In the genomic region with DNA sequence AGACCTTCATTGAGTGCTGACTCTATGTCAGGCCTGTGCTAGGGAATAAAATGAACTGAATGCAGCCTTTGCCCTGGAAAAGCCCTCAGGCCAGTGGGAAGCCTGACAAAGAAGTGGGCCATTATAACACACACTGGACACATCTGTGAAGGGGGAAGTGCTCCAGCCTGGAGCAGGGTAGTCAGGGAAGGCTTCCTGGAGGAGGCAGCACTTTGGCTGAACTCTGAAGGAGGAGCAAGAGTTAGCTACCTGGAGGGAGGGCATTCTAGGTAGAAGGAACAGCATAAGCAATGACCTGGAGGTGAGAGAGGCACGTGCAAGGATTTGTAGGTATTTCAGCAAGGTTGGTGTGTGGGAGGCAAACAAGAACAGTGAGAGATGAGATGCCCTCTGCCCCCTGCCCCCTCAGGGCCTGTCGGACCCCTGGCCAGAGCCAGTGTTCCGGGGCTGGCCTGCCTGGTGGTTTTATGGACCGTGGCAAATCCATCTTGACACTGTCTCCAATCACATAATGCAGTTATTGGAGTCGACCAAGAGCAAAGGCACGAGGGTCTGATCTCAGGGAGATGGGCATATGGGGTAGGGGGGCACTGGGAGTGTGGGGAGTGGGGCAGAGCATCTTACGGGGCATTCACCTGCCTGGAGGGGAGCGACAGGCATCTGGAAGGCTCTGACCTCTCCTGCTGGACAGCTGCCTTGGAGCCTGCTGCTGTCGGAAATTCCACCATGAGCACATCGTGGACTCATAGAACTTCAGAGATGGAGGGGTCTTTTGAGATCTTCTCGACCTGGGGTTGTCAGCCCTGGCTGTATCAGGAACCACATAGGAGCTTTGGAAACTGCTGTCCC, we compare ENCODE assay signal across 15 cellular contexts. TPM values are rescaled to one million over a fixed set of nuclear protein-coding genes. Genes with fewer than 3 reads are reported as not detected.
DNase-seq lines count a peak whose midpoint lies in the region; ATAC-seq and TF ChIP-seq lines count a peak whose summit lies in the region.
"Had no signal": no experiment of that assay in that cellular context is flagged by ENCODE, and none has a peak within 500 bp of the region (broad histone marks: within the 10 kb centered on the region; RNA-seq: fewer than 3 reads in every experiment).

No MANE protein-coding gene starts in this region.

- POLR2A ChIA-PET in A673 (lab: Charles Lee; ENCODE audit: low non-redundant PET) = no interaction called here

- BruUV-seq in A673 (replicated peaks; lab: Mats Ljungman, UMichigan) = no TSS peak

- H3K9me3 ChIP-seq in RWPE2 (ENCODE audit: severe bottlenecking) (no peaks in the 10 kb centered on the region), A673 (ENCODE audit: low read depth, low read length, poor library complexity, severe bottlenecking) (no peaks in the 10 kb centered on the region)

- CTCF ChIA-PET in A673 (lab: Charles Lee) = no interaction called here

- H3K4me1 Mint-ChIP-seq in activated naive CD4-positive, alpha-beta T cell treated with anti-CD3 and anti-CD28 coated beads, Interleukin-2, amount 50 U/mL, for 24 hours = peaks cover 4% of the 10 kb centered on the region
- H3K4me1 Mint-ChIP-seq: stimulated activated effector memory CD8-positive, alpha-beta T cell treated with anti-CD3 and anti-CD28 coated beads, Interleukin-12 subunit alpha, Interleukin-12 subunit beta, amount 100 ng/mL, for 72 hours had no signal

- no peak overlapping the region for H3K27ac ChIP-seq in RWPE2 (ENCODE audit: poor library complexity, severe bottlenecking)
- no peak overlapping the region for H3K27ac ChIP-seq in A673 (ENCODE audit: low read depth, low read length, poor library complexity, severe bottlenecking)
- H3K27ac ChIP-seq: coronary artery had no signal

- H3K4me3 Mint-ChIP-seq in activated naive CD4-positive, alpha-beta T cell treated with anti-CD3 and anti-CD28 coated beads, Interleukin-2, amount 50 U/mL, for 24 hours = no peak overlapping the region
- H3K4me3 Mint-ChIP-seq: stimulated activated effector memory CD8-positive, alpha-beta T cell treated with anti-CD3 and anti-CD28 coated beads, Interleukin-12 subunit alpha, Interleukin-12 subunit beta, amount 100 ng/mL, for 72 hours had no signal

- H3K36me3 Mint-ChIP-seq in activated naive CD4-positive, alpha-beta T cell treated with anti-CD3 and anti-CD28 coated beads, Interleukin-2, amount 50 U/mL, for 24 hours = no peaks in the 10 kb centered on the region
- H3K36me3 Mint-ChIP-seq in activated naive CD4-positive, alpha-beta T cell treated with anti-CD3 and anti-CD28 coated beads, Interleukin-2, amount 50 U/mL, for 72 hours = no peaks in the 10 kb centered on the region
- H3K36me3 Mint-ChIP-seq: stimulated activated effector memory CD8-positive, alpha-beta T cell treated with anti-CD3 and anti-CD28 coated beads, Interleukin-12 subunit alpha, Interleukin-12 subunit beta, amount 100 ng/mL, for 72 hours had no signal

- H3K36me3 ChIP-seq in RWPE2 (ENCODE audit: low read depth) (no peaks in the 10 kb centered on the region), A673 (ENCODE audit: insufficient read depth, low read length, poor library complexity, severe bottlenecking) (no peaks in the 10 kb centered on the region)

- no peaks in the 10 kb centered on the region for H3K4me1 ChIP-seq in RWPE2 (ENCODE audit: insufficient read depth, poor library complexity, severe bottlenecking)
- H3K4me1 ChIP-seq in A673 (ENCODE audit: insufficient read depth, low read length, poor library complexity, severe bottlenecking) = peaks cover 9% of the 10 kb centered on the region

- H3K27ac Mint-ChIP-seq in activated naive CD4-positive, alpha-beta T cell treated with anti-CD3 and anti-CD28 coated beads, Interleukin-2, amount 50 U/mL, for 24 hours = peak overlapping the region; percentile 10
- peak overlapping the region in 1 of 2 donors; percentile 36 for H3K27ac Mint-ChIP-seq in activated naive CD4-positive, alpha-beta T cell treated with anti-CD3 and anti-CD28 coated beads, Interleukin-2, amount 50 U/mL, for 72 hours
- H3K27ac Mint-ChIP-seq: H9; stimulated activated effector memory CD8-positive, alpha-beta T cell treated with anti-CD3 and anti-CD28 coated beads, Interleukin-12 subunit alpha, Interleukin-12 subunit beta, amount 100 ng/mL, for 72 hours had no signal

- TF ChIP-seq CTCF in RWPE2 (IDR thresholded peaks at IDR 0.05; ENCODE audit: poor library complexity, severe bottlenecking) = no peak
- no peak for TF ChIP-seq CTCF in A673 (conservative IDR thresholded peaks at IDR 0.05; ENCODE audit: low read depth, low read length)

- intact Hi-C loops in A673 (cut with micrococcal nuclease; ENCODE audit: unreplicated experiment) = no loop called here

- no peak for ATAC-seq in activated naive CD4-positive, alpha-beta T cell treated with anti-CD3 and anti-CD28 coated beads, Interleukin-2, amount 50 U/mL, for 72 hours
- ATAC-seq in RWPE2 (ENCODE audit: low read depth) = peak; percentile 15; the same call in 2 of the 3 replicates
- ATAC-seq: stimulated activated effector memory CD8-positive, alpha-beta T cell treated with anti-CD3 and anti-CD28 coated beads, Interleukin-12 subunit alpha, Interleukin-12 subunit beta, amount 100 ng/mL, for 72 hours had no signal

- H3K27me3 ChIP-seq in RWPE2 (ENCODE audit: insufficient read depth, poor library complexity, severe bottlenecking) = peaks cover 10% of the 10 kb centered on the region
- H3K27me3 ChIP-seq in A673 (replicated peaks; ENCODE audit: insufficient read depth, low read depth, low read length, poor library complexity) = peaks cover 4% of the 10 kb centered on the region

- DNase-seq in activated naive CD4-positive, alpha-beta T cell treated with anti-CD3 and anti-CD28 coated beads, Interleukin-2, amount 50 U/mL, for 72 hours (ENCODE audit: low spot score in 2 of 2) = no peak
- no peak for DNase-seq in RWPE2 (ENCODE audit: low spot score)
- peak; percentile 97 for DNase-seq in foreskin melanocyte
- DNase-seq in stromal cell of bone marrow (ENCODE audit: low read depth) = peak; percentile 67
- no peak for DNase-seq in effector CD8-positive, alpha-beta T cell (lab: John Stamatoyannopoulos, UW)
- no peak for DNase-seq in A673 (ENCODE audit: low spot score)
- no peak for DNase-seq in activated CD4-positive, alpha-beta T cell treated with anti-CD3 and anti-CD28 coated beads, Interleukin-2, amount 50 U/mL, for 1 hour
- DNase-seq: activated CD4-positive, alpha-beta T cell treated with anti-CD3 and anti-CD28 coated beads, Interleukin-2, amount 50 U/mL, for 48 hours; H9; NCI-H2081; stimulated activated CD4-positive, alpha-beta T cell treated with anti-CD3 and anti-CD28 coated beads, Interleukin-4, amount 100 ng/mL, for 4 hours; T1000 had no signal

- peaks cover 8% of the 10 kb centered on the region for H3K27me3 Mint-ChIP-seq in activated naive CD4-positive, alpha-beta T cell treated with anti-CD3 and anti-CD28 coated beads, Interleukin-2, amount 50 U/mL, for 24 hours

- no peak overlapping the region for H3K4me3 ChIP-seq in RWPE2 (ENCODE audit: severe bottlenecking)
- no peak overlapping the region for H3K4me3 ChIP-seq in A673 (ENCODE audit: low read depth, low read length, poor library complexity, severe bottlenecking)
- H3K4me3 ChIP-seq: coronary artery had no signal

- no peaks in the 10 kb centered on the region for H3K9me3 Mint-ChIP-seq in activated naive CD4-positive, alpha-beta T cell treated with anti-CD3 and anti-CD28 coated beads, Interleukin-2, amount 50 U/mL, for 24 hours
- H3K9me3 Mint-ChIP-seq in activated naive CD4-positive, alpha-beta T cell treated with anti-CD3 and anti-CD28 coated beads, Interleukin-2, amount 50 U/mL, for 72 hours = no peaks in the 10 kb centered on the region
- H3K9me3 Mint-ChIP-seq: H9; stimulated activated effector memory CD8-positive, alpha-beta T cell treated with anti-CD3 and anti-CD28 coated beads, Interleukin-12 subunit alpha, Interleukin-12 subunit beta, amount 100 ng/mL, for 72 hours had no signal

RNA-seq across cellular contexts. Expression of gene FAM222A, which starts 2.7 kb away (rescaled TPM):
- 1 to 10 TPM in 1 of 2 donors, under 1 TPM in 1; 0.18 to 1.2 TPM for total RNA-seq in activated naive CD4-positive, alpha-beta T cell treated with anti-CD3 and anti-CD28 coated beads, Interleukin-2, amount 50 U/mL, for 72 hours
- total RNA-seq in A673 (2021) = 3.9 and 5.5 TPM in 2 replicates

Comparison
In these comparisons a context has a peak if more than half of its experiments do, and no peak if none do; other contexts are left out.
1. DNase-seq: peak in foreskin melanocyte (single experiment) and stromal cell of bone marrow (single experiment); none in activated naive CD4-positive, alpha-beta T cell treated with anti-CD3 and anti-CD28 coated beads, Interleukin-2, amount 50 U/mL, for 72 hours (0 of 2), RWPE2 (single experiment), effector CD8-positive, alpha-beta T cell (single experiment), A673 (single experiment) and activated CD4-positive, alpha-beta T cell treated with anti-CD3 and anti-CD28 coated beads, Interleukin-2, amount 50 U/mL, for 1 hour (single experiment).